Comparison of ENCODE assay signal across 1 cellular context in the genomic region with DNA sequence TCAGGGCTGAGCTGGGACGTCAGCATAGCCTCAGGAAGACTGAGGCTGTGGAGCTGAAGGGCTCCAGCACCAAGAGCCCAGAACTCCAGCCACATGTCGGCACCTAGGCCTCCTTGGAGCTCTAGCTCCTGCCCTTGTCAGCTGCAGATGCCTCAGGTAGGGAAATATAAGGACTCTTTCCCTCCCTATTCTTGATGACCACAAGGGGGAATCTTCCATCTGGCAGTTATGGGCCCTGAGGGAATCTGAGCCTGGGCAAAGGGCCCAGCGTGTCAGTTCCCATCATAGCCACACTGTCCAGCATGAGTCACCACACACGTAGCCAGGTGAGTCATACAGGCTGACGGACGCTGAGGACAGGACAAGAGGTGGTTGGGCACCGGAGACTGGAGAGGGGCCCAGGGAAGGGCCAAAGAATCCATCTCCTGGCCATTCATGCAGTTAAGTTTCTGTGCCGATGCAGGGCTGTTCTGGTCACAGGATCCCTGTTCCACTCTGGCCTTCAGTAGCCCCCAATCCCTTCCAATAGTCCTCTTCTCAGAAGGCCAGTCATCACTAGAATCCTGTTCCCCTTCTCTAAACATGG.
TF ChIP-seq lines count a peak whose summit lies in the region.

No MANE protein-coding gene starts in this region.

TF ChIP-seq in H1, 55 proteins besides CTCF, POLR2A, EP300 and RAD21:
- TF ChIP-seq JUND (IDR thresholded peaks at IDR 0.05; ENCODE audit: low read length) (peak; percentile 82; the same call in 1 of the 2 replicates), CHD1 (IDR thresholded peaks at IDR 0.05; ENCODE audit: low read depth, low read length) (no peak), RFX5 (IDR thresholded peaks at IDR 0.05; ENCODE audit: borderline replicate concordance, low read depth, low read length) (no peak), GABPA (IDR thresholded peaks at IDR 0.05; ENCODE audit: borderline replicate concordance, insufficient read depth, low read length) (no peak), RNF2 (IDR thresholded peaks at IDR 0.05; ENCODE audit: borderline replicate concordance, low read depth, low read length, missing control alignments, poor library complexity, severe bottlenecking) (no peak), SIN3A (conservative IDR thresholded peaks at IDR 0.05 in 1 of 2, IDR thresholded peaks at IDR 0.05 in 1 of 2; ENCODE audit: low read depth in 1 of 2, low read length in 2 of 2) (0 out of 4 replicates have a peak, but pooled peaks of 1 of the 2 experiments have one; percentile 64)
